ENCODE assay signal across 1 cellular context in the genomic region with DNA sequence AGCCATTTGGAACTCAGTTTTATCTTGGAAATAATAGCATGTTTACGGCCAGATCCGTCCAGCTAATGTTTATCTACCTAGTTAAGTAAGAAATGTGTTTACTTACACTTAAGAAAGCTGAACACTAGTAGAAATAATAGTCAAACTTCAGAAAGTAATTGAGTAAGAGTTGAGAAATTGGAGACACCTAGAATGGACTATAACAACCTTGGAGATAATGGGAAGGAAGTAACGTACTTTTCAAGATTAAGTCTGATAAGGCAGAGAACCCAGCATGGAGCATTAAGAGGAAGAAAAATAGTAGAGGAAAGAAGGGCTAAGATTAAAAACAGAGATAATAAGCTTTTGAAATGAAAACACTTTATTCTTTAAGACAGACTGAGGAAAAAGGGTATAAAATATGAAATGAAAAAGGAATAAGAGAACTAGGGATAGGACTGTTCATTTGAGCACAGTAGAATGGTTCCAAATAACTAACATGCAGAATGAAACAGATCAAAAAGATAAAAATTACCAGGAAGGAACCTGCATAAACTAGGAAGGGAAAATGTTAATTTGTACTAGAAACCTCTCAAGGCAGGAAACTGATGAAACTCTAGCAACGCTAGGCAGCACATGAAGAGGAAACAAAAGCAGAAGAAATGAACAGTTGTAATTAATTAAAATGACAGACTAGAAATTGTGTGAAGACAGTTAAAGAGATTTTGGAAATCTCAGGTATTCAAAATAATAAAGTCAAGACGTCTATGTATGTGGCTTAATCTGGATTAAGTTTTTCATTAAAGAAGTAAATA.
TF ChIP-seq lines count a peak whose summit lies in the region.

No MANE protein-coding gene starts in this region.

TF ChIP-seq in K562, 482 proteins besides CTCF, POLR2A, EP300 and RAD21 (continued from another document and continues in another):
- TF ChIP-seq, protein P1, sequence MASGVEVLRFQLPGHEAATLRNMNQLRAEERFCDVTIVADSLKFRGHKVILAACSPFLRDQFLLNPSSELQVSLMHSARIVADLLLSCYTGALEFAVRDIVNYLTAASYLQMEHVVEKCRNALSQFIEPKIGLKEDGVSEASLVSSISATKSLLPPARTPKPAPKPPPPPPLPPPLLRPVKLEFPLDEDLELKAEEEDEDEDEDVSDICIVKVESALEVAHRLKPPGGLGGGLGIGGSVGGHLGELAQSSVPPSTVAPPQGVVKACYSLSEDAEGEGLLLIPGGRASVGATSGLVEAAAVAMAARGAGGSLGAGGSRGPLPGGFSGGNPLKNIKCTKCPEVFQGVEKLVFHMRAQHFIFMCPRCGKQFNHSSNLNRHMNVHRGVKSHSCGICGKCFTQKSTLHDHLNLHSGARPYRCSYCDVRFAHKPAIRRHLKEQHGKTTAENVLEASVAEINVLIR (CRISPR knock-in tag; IDR thresholded peaks at IDR 0.05) = no peak
- TF ChIP-seq, protein P2, sequence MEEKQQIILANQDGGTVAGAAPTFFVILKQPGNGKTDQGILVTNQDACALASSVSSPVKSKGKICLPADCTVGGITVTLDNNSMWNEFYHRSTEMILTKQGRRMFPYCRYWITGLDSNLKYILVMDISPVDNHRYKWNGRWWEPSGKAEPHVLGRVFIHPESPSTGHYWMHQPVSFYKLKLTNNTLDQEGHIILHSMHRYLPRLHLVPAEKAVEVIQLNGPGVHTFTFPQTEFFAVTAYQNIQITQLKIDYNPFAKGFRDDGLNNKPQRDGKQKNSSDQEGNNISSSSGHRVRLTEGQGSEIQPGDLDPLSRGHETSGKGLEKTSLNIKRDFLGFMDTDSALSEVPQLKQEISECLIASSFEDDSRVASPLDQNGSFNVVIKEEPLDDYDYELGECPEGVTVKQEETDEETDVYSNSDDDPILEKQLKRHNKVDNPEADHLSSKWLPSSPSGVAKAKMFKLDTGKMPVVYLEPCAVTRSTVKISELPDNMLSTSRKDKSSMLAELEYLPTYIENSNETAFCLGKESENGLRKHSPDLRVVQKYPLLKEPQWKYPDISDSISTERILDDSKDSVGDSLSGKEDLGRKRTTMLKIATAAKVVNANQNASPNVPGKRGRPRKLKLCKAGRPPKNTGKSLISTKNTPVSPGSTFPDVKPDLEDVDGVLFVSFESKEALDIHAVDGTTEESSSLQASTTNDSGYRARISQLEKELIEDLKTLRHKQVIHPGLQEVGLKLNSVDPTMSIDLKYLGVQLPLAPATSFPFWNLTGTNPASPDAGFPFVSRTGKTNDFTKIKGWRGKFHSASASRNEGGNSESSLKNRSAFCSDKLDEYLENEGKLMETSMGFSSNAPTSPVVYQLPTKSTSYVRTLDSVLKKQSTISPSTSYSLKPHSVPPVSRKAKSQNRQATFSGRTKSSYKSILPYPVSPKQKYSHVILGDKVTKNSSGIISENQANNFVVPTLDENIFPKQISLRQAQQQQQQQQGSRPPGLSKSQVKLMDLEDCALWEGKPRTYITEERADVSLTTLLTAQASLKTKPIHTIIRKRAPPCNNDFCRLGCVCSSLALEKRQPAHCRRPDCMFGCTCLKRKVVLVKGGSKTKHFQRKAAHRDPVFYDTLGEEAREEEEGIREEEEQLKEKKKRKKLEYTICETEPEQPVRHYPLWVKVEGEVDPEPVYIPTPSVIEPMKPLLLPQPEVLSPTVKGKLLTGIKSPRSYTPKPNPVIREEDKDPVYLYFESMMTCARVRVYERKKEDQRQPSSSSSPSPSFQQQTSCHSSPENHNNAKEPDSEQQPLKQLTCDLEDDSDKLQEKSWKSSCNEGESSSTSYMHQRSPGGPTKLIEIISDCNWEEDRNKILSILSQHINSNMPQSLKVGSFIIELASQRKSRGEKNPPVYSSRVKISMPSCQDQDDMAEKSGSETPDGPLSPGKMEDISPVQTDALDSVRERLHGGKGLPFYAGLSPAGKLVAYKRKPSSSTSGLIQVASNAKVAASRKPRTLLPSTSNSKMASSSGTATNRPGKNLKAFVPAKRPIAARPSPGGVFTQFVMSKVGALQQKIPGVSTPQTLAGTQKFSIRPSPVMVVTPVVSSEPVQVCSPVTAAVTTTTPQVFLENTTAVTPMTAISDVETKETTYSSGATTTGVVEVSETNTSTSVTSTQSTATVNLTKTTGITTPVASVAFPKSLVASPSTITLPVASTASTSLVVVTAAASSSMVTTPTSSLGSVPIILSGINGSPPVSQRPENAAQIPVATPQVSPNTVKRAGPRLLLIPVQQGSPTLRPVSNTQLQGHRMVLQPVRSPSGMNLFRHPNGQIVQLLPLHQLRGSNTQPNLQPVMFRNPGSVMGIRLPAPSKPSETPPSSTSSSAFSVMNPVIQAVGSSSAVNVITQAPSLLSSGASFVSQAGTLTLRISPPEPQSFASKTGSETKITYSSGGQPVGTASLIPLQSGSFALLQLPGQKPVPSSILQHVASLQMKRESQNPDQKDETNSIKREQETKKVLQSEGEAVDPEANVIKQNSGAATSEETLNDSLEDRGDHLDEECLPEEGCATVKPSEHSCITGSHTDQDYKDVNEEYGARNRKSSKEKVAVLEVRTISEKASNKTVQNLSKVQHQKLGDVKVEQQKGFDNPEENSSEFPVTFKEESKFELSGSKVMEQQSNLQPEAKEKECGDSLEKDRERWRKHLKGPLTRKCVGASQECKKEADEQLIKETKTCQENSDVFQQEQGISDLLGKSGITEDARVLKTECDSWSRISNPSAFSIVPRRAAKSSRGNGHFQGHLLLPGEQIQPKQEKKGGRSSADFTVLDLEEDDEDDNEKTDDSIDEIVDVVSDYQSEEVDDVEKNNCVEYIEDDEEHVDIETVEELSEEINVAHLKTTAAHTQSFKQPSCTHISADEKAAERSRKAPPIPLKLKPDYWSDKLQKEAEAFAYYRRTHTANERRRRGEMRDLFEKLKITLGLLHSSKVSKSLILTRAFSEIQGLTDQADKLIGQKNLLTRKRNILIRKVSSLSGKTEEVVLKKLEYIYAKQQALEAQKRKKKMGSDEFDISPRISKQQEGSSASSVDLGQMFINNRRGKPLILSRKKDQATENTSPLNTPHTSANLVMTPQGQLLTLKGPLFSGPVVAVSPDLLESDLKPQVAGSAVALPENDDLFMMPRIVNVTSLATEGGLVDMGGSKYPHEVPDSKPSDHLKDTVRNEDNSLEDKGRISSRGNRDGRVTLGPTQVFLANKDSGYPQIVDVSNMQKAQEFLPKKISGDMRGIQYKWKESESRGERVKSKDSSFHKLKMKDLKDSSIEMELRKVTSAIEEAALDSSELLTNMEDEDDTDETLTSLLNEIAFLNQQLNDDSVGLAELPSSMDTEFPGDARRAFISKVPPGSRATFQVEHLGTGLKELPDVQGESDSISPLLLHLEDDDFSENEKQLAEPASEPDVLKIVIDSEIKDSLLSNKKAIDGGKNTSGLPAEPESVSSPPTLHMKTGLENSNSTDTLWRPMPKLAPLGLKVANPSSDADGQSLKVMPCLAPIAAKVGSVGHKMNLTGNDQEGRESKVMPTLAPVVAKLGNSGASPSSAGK (IDR thresholded peaks at IDR 0.05) = no peak
- no peak for TF ChIP-seq ZNF146 (CRISPR knock-in tag; IDR thresholded peaks at IDR 0.05; ENCODE audit: unreplicated experiment)
- no peak for TF ChIP-seq ZNF445 (CRISPR knock-in tag; IDR thresholded peaks at IDR 0.05; ENCODE audit: low read depth)
- TF ChIP-seq GABPA (tag; conservative IDR thresholded peaks at IDR 0.05; ENCODE audit: low read depth) = peak; percentile 52; the same call in 1 of the 2 replicates
- TF ChIP-seq, protein P3, sequence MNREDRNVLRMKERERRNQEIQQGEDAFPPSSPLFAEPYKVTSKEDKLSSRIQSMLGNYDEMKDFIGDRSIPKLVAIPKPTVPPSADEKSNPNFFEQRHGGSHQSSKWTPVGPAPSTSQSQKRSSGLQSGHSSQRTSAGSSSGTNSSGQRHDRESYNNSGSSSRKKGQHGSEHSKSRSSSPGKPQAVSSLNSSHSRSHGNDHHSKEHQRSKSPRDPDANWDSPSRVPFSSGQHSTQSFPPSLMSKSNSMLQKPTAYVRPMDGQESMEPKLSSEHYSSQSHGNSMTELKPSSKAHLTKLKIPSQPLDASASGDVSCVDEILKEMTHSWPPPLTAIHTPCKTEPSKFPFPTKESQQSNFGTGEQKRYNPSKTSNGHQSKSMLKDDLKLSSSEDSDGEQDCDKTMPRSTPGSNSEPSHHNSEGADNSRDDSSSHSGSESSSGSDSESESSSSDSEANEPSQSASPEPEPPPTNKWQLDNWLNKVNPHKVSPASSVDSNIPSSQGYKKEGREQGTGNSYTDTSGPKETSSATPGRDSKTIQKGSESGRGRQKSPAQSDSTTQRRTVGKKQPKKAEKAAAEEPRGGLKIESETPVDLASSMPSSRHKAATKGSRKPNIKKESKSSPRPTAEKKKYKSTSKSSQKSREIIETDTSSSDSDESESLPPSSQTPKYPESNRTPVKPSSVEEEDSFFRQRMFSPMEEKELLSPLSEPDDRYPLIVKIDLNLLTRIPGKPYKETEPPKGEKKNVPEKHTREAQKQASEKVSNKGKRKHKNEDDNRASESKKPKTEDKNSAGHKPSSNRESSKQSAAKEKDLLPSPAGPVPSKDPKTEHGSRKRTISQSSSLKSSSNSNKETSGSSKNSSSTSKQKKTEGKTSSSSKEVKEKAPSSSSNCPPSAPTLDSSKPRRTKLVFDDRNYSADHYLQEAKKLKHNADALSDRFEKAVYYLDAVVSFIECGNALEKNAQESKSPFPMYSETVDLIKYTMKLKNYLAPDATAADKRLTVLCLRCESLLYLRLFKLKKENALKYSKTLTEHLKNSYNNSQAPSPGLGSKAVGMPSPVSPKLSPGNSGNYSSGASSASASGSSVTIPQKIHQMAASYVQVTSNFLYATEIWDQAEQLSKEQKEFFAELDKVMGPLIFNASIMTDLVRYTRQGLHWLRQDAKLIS (CRISPR knock-in tag; IDR thresholded peaks at IDR 0.05) = no peak
- TF ChIP-seq, protein P4, sequence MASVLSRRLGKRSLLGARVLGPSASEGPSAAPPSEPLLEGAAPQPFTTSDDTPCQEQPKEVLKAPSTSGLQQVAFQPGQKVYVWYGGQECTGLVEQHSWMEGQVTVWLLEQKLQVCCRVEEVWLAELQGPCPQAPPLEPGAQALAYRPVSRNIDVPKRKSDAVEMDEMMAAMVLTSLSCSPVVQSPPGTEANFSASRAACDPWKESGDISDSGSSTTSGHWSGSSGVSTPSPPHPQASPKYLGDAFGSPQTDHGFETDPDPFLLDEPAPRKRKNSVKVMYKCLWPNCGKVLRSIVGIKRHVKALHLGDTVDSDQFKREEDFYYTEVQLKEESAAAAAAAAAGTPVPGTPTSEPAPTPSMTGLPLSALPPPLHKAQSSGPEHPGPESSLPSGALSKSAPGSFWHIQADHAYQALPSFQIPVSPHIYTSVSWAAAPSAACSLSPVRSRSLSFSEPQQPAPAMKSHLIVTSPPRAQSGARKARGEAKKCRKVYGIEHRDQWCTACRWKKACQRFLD (CRISPR knock-in tag; IDR thresholded peaks at IDR 0.05) = no peak
- 0 out of 2 replicates have a peak, but pooled peaks have one; percentile 26 for TF ChIP-seq POLR2H (tag; IDR thresholded peaks at IDR 0.05; ENCODE audit: low read depth)
- TF ChIP-seq, protein P5, sequence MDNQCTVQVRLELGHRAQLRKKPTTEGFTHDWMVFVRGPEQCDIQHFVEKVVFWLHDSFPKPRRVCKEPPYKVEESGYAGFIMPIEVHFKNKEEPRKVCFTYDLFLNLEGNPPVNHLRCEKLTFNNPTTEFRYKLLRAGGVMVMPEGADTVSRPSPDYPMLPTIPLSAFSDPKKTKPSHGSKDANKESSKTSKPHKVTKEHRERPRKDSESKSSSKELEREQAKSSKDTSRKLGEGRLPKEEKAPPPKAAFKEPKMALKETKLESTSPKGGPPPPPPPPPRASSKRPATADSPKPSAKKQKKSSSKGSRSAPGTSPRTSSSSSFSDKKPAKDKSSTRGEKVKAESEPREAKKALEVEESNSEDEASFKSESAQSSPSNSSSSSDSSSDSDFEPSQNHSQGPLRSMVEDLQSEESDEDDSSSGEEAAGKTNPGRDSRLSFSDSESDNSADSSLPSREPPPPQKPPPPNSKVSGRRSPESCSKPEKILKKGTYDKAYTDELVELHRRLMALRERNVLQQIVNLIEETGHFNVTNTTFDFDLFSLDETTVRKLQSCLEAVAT (IDR thresholded peaks at IDR 0.05) = no peak
- TF ChIP-seq, protein P6, sequence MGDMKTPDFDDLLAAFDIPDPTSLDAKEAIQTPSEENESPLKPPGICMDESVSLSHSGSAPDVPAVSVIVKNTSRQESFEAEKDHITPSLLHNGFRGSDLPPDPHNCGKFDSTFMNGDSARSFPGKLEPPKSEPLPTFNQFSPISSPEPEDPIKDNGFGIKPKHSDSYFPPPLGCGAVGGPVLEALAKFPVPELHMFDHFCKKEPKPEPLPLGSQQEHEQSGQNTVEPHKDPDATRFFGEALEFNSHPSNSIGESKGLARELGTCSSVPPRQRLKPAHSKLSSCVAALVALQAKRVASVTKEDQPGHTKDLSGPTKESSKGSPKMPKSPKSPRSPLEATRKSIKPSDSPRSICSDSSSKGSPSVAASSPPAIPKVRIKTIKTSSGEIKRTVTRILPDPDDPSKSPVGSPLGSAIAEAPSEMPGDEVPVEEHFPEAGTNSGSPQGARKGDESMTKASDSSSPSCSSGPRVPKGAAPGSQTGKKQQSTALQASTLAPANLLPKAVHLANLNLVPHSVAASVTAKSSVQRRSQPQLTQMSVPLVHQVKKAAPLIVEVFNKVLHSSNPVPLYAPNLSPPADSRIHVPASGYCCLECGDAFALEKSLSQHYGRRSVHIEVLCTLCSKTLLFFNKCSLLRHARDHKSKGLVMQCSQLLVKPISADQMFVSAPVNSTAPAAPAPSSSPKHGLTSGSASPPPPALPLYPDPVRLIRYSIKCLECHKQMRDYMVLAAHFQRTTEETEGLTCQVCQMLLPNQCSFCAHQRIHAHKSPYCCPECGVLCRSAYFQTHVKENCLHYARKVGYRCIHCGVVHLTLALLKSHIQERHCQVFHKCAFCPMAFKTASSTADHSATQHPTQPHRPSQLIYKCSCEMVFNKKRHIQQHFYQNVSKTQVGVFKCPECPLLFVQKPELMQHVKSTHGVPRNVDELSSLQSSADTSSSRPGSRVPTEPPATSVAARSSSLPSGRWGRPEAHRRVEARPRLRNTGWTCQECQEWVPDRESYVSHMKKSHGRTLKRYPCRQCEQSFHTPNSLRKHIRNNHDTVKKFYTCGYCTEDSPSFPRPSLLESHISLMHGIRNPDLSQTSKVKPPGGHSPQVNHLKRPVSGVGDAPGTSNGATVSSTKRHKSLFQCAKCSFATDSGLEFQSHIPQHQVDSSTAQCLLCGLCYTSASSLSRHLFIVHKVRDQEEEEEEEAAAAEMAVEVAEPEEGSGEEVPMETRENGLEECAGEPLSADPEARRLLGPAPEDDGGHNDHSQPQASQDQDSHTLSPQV (IDR thresholded peaks at IDR 0.05) = no peak
- TF ChIP-seq ARID1B (IDR thresholded peaks at IDR 0.05) = peak; percentile 35; the same call in 1 of the 2 replicates
- TF ChIP-seq, protein P7, sequence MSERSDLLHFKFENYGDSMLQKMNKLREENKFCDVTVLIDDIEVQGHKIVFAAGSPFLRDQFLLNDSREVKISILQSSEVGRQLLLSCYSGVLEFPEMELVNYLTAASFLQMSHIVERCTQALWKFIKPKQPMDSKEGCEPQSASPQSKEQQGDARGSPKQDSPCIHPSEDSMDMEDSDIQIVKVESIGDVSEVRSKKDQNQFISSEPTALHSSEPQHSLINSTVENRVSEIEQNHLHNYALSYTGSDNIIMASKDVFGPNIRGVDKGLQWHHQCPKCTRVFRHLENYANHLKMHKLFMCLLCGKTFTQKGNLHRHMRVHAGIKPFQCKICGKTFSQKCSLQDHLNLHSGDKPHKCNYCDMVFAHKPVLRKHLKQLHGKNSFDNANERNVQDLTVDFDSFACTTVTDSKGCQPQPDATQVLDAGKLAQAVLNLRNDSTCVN (CRISPR knock-in tag; IDR thresholded peaks at IDR 0.05) = no peak
- peak; percentile 57; the same call in 1 of the 2 replicates for TF ChIP-seq MTA1 (IDR thresholded peaks at IDR 0.05; ENCODE audit: borderline replicate concordance)
- TF ChIP-seq, protein P8, sequence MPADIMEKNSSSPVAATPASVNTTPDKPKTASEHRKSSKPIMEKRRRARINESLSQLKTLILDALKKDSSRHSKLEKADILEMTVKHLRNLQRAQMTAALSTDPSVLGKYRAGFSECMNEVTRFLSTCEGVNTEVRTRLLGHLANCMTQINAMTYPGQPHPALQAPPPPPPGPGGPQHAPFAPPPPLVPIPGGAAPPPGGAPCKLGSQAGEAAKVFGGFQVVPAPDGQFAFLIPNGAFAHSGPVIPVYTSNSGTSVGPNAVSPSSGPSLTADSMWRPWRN (IDR thresholded peaks at IDR 0.05; ENCODE audit: low read depth) = no peak
- peak; percentile 59; the same call in 1 of the 2 replicates for TF ChIP-seq SMARCA4 (IDR thresholded peaks at IDR 0.05)
